ENCODE assay signal across 1 cellular context in genomic region chr11:944711-945470, GRCh38.
TF ChIP-seq lines count a peak whose summit lies in the region.

No MANE protein-coding gene starts in this region.

TF ChIP-seq in WTC11, 78 proteins besides CTCF, POLR2A, EP300 and RAD21:
- TF ChIP-seq ARID4B (CRISPR knock-in tag; IDR thresholded peaks at IDR 0.05; ENCODE audit: borderline replicate concordance): peak; percentile 51; the same call in 1 of the 2 replicates
- TF ChIP-seq TEAD4 (CRISPR knock-in tag; IDR thresholded peaks at IDR 0.05): peak; percentile 97
- peak; percentile 82 for TF ChIP-seq ZNF219 (CRISPR knock-in tag; IDR thresholded peaks at IDR 0.05; ENCODE audit: borderline replicate concordance)
- TF ChIP-seq ZNF232 (CRISPR knock-in tag; IDR thresholded peaks at IDR 0.05): peak; percentile 23; the same call in 1 of the 2 replicates
- no peak for TF ChIP-seq HMGXB4 (CRISPR knock-in tag; IDR thresholded peaks at IDR 0.05)
- peak; percentile 70 for TF ChIP-seq SP1 (CRISPR knock-in tag; conservative IDR thresholded peaks at IDR 0.05)
- TF ChIP-seq FOXP4 (CRISPR knock-in tag; IDR thresholded peaks at IDR 0.05): peak; percentile 88; the same call in 1 of the 2 replicates
- peak; percentile 33; the same call in 1 of the 2 replicates for TF ChIP-seq USF1 (CRISPR knock-in tag; IDR thresholded peaks at IDR 0.05)
- TF ChIP-seq ZNF423 (CRISPR knock-in tag; IDR thresholded peaks at IDR 0.05): peak; percentile 73; the same call in 1 of the 2 replicates
- TF ChIP-seq FOXK1 (CRISPR knock-in tag; IDR thresholded peaks at IDR 0.05): peak; percentile 66; the same call in 1 of the 2 replicates
- peak; percentile 94 for TF ChIP-seq ZNF281 (CRISPR knock-in tag; IDR thresholded peaks at IDR 0.05)
- peak; percentile 80 for TF ChIP-seq ETV6 (CRISPR knock-in tag; IDR thresholded peaks at IDR 0.05)
- TF ChIP-seq MYBL2 (CRISPR knock-in tag; IDR thresholded peaks at IDR 0.05): no peak
- peak; percentile 62; the same call in 1 of the 2 replicates for TF ChIP-seq ZBTB21 (CRISPR knock-in tag; IDR thresholded peaks at IDR 0.05; ENCODE audit: borderline replicate concordance)
- no peak for TF ChIP-seq ZNF671 (CRISPR knock-in tag; IDR thresholded peaks at IDR 0.05)
- TF ChIP-seq CDX4 (CRISPR knock-in tag; IDR thresholded peaks at IDR 0.05; ENCODE audit: borderline replicate concordance): no peak
- no peak for TF ChIP-seq PRRX2 (CRISPR knock-in tag; IDR thresholded peaks at IDR 0.05)
- TF ChIP-seq MLX (CRISPR knock-in tag; IDR thresholded peaks at IDR 0.05): no peak
- TF ChIP-seq ZNF121 (CRISPR knock-in tag; IDR thresholded peaks at IDR 0.05): 0 out of 2 replicates have a peak, but pooled peaks have one; percentile 13
- TF ChIP-seq MAX (CRISPR knock-in tag; IDR thresholded peaks at IDR 0.05): peak; percentile 90
- TF ChIP-seq CREB1 (CRISPR knock-in tag; IDR thresholded peaks at IDR 0.05): no peak
- TF ChIP-seq TEAD1 (CRISPR knock-in tag; IDR thresholded peaks at IDR 0.05): peak; percentile 98
